Comparison of ENCODE assay signal across 35 cellular contexts in the genomic region with DNA sequence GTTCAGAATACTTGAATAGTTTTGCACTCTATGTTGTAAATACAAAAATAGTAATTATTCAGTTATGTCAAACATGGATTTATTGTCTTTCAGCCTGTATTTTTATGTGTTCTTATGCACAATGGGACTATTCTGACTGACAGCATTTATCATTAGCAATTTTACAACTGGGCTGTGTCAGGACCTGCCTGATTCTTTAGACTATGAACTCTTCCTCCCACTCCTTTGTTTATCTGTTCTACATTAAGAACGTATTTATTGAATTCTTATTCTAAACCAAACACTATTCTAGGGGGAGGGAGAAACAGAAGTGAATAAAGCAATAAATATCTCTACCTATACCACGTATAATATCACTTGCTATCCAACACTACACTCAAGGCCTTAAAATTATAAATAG.
"Had no signal": no experiment of that assay in that cellular context is flagged by ENCODE, and none has a peak within 500 bp of the region (broad histone marks: within the 10 kb centered on the region; RNA-seq: fewer than 3 reads in every experiment).

No MANE protein-coding gene starts in this region.

- H3K36me3 ChIP-seq: ascending aorta, cardiac muscle cell had no signal

- H3K4me3 Mint-ChIP-seq: activated B cell treated with CpG ODN at 0.5 μM for 24 hours; activated CD4-positive, alpha-beta memory T cell treated with anti-CD3 and anti-CD28 coated beads for 36 hours; activated naive CD8-positive, alpha-beta T cell treated with anti-CD3 and anti-CD28 coated beads for 36 hours; activated T-cell treated with anti-CD3 and anti-CD28 coated beads, Interleukin-2, amount 50 U/mL, for 4 hours; activated T-helper 1 cell treated with anti-CD3 and anti-CD28 coated beads, Interleukin-12 subunit alpha, Interleukin-12 subunit beta, Interleukin-2, Interleukin-4 antibody, amounts not matched to agents 30 ng/mL and 10 ng/mL and 1 ng/mL, durations not matched to agents 14 hours and 24 hours and 36 hours; central memory CD8-positive, alpha-beta T cell; T-cell had no signal

- H3K4me1 Mint-ChIP-seq: activated B cell treated with CpG ODN at 0.5 μM for 24 hours; activated naive CD8-positive, alpha-beta T cell treated with anti-CD3 and anti-CD28 coated beads for 36 hours; central memory CD8-positive, alpha-beta T cell; T-cell had no signal

- H3K27me3 Mint-ChIP-seq: activated B cell treated with CpG ODN at 0.5 μM for 24 hours; activated CD4-positive, alpha-beta memory T cell treated with anti-CD3 and anti-CD28 coated beads for 36 hours; activated naive CD8-positive, alpha-beta T cell treated with anti-CD3 and anti-CD28 coated beads for 36 hours; central memory CD8-positive, alpha-beta T cell; T-cell had no signal

- H3K4me1 ChIP-seq: ascending aorta had no signal

- ATAC-seq: activated T-cell treated with anti-CD3 and anti-CD28 coated beads, Interleukin-2, amount 50 U/mL, for 4 hours; K562; Right ventricle myocardium inferior; T-cell had no signal

- H3K36me3 Mint-ChIP-seq: activated CD4-positive, alpha-beta memory T cell treated with anti-CD3 and anti-CD28 coated beads for 36 hours; T-cell had no signal

- H3K27ac ChIP-seq: ascending aorta, cardiac muscle cell, PC-9, RWPE1, VCaP had no signal

- H2AFZ ChIP-seq: PC-9 had no signal

- DNase-seq: activated B cell treated with CpG ODN at 0.5 μM for 24 hours; activated CD4-positive, alpha-beta memory T cell treated with anti-CD3 and anti-CD28 coated beads for 36 hours; activated CD4-positive, alpha-beta T cell treated with anti-CD3 and anti-CD28 coated beads for 4 hours; activated CD4-positive, alpha-beta T cell treated with anti-CD3 and anti-CD28 coated beads, Interleukin-2, amount 50 U/mL, for 1 hour; activated CD4-positive, CD25-positive, alpha-beta regulatory T cell treated with anti-CD3 and anti-CD28 coated beads, Interleukin-2, amount 50 U/mL, for 72 hours; activated CD8-positive, alpha-beta memory T cell treated with anti-CD3 and anti-CD28 coated beads, Interleukin-2, amount 50 U/mL, for 4 hours; activated gamma-delta T cell treated with Interleukin-2 at 50 U/mL for 16 hours; activated naive CD4-positive, alpha-beta T cell treated with anti-CD3 and anti-CD28 coated beads, Interleukin-2, amount 50 U/mL, for 16 hours; activated naive CD8-positive, alpha-beta T cell treated with anti-CD3 and anti-CD28 coated beads for 36 hours; activated T-cell treated with anti-CD3 and anti-CD28 coated beads for 4 hours; activated T-cell treated with anti-CD3 and anti-CD28 coated beads, Interleukin-2, amount 50 U/mL, for 4 hours; amygdala; IMR-90; NCI-H1092 treated with DMSO at 0.1 percent for 48 hours; NCI-H146; NCI-H187; NCI-H2029 treated with DMSO at 0.1 percent for 48 hours; NCI-H2107; NCI-H226; NCI-H446 treated with DMSO at 0.1 percent for 48 hours; NCI-H524; NK-92 treated with Interleukin-12 subunit alpha and Interleukin-12 subunit beta, amount 100 ng/mL, for 24 hours; PC-9; SIG-M5; T-cell; T-helper 2 cell; T-helper 9 cell had no signal

- H3K4me2 ChIP-seq: PC-9 had no signal

- H3K4me3 ChIP-seq: ascending aorta, cardiac muscle cell, K562, PC-9 had no signal

- H3K27me3 ChIP-seq: ascending aorta, cardiac muscle cell had no signal

- H3K27ac Mint-ChIP-seq: activated B cell treated with CpG ODN at 0.5 μM for 24 hours; activated CD4-positive, alpha-beta memory T cell treated with anti-CD3 and anti-CD28 coated beads for 36 hours; activated naive CD8-positive, alpha-beta T cell treated with anti-CD3 and anti-CD28 coated beads for 36 hours; activated T-helper 1 cell treated with anti-CD3 and anti-CD28 coated beads, Interleukin-12 subunit alpha, Interleukin-12 subunit beta, Interleukin-2, Interleukin-4 antibody, amounts not matched to agents 30 ng/mL and 10 ng/mL and 1 ng/mL, durations not matched to agents 14 hours and 24 hours and 36 hours; T-cell had no signal
